10 cellular contexts compared by ENCODE assay signal in the genomic region with DNA sequence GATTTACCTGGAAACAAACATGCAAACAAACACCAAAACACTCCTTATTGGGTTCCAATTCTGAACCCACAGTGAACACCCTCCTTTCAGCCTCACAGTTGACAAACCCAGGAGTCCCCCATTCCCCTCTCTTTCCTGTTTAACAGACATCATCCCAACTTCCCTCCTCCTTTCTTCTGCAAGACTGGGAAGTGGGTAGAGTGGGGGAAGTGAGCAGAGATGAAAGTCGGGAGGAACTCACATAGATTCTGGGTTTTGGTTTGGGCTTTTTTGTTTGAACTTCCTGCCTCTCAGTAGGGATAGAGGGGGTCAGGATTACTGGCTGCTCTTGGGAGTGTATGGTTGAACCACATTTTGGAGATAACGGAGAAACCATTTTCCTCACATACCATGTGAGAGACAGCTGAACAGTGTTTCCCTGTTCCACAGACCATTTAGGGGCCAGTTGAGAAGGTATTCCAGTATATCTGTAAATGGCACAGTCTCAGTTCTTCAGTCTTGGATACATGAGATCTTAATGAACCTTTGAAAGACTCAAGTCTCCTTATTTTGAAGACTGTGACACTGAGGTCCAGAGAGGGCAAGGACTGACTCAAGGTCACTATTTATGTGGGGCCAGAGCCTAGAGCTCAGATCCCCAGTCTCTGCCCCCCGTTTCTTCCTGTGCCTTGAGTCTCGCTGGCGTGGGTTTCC. TPM values are rescaled to one million over a fixed set of nuclear protein-coding genes. Genes with fewer than 3 reads are reported as not detected.
A peak's percentile ranks its signal among the peaks of the same experiment; 100 is the strongest.
DNase-seq lines count a peak whose midpoint lies in the region; ATAC-seq and TF ChIP-seq lines count a peak whose summit lies in the region.
"Had no signal": no experiment of that assay in that cellular context is flagged by ENCODE, and none has a peak within 500 bp of the region (broad histone marks: within the 10 kb centered on the region; RNA-seq: fewer than 3 reads in every experiment).

No MANE protein-coding gene starts in this region.

- DNase-seq in PC-9 = no peak
- DNase-seq in left colon = no peak
- DNase-seq in activated CD8-positive, alpha-beta memory T cell treated with anti-CD3 and anti-CD28 coated beads for 24 hours = no peak
- no peak for DNase-seq in Ammon's horn (ENCODE audit: low spot score)
- DNase-seq in DMS 273 (lab: John Stamatoyannopoulos, UW; ENCODE audit: unreplicated experiment) = no peak
- DNase-seq: DMS79 had no signal

- no peaks in the 10 kb centered on the region for H3K36me3 ChIP-seq in PC-9 (ENCODE audit: low read depth)
- H3K36me3 ChIP-seq: transverse colon had no signal

- CTCF ChIA-PET in PC-9 (lab: Charles Lee) = interaction anchor here (0.5 to 1.5 kb wide), 5 partner anchors 8 to 41 kb away, joined by 3 to 8 read pairs (median 5); no protein-coding TSS in a partner anchor

- no peaks in the 10 kb centered on the region for H4K20me1 ChIP-seq in PC-9 (ENCODE audit: insufficient read depth)

- H3K9me2 ChIP-seq in PC-9 (ENCODE audit: insufficient read depth) = no peaks in the 10 kb centered on the region

- intact Hi-C loops in PC-9 (cut with micrococcal nuclease; ENCODE audit: unreplicated experiment) (loop anchor here (1.0 to 10.0 kb wide), 3 partner anchors 71 to 148 kb away; no protein-coding TSS in a partner anchor), left colon (cut with DNase I, micrococcal nuclease) (loop anchor here in 1 of 2 donors (10.0 kb wide), 1 partner anchor 143 kb away; no protein-coding TSS in a partner anchor)

- peak overlapping the region; percentile 46 for H3K4me2 ChIP-seq in PC-9

- BruUV-seq in PC-9 (replicated peaks; lab: Mats Ljungman, UMichigan) = no TSS peak

- H3K27ac ChIP-seq in 22Rv1 (peak overlapping the region; percentile 77), PC-9 (no peak overlapping the region)

- H2AFZ ChIP-seq in PC-9 = no peak overlapping the region

- no peaks in the 10 kb centered on the region for H3K27me3 ChIP-seq in PC-9 (ENCODE audit: insufficient read depth, low read depth)
- H3K27me3 ChIP-seq: transverse colon had no signal

- TF ChIP-seq CTCF in 22Rv1 (IDR thresholded peaks at IDR 0.05) (no peak), PC-9 (conservative IDR thresholded peaks at IDR 0.05) (no peak)

- H3K9me3 ChIP-seq in PC-9 (ENCODE audit: insufficient read depth, low read depth) = no peaks in the 10 kb centered on the region
- H3K9me3 ChIP-seq: transverse colon had no signal

- POLR2A ChIA-PET in PC-9 (lab: Charles Lee; ENCODE audit: unreplicated experiment) = interaction anchor here (0.5 to 0.7 kb wide), 2 partner anchors 12 to 33 kb away, joined by 3 to 7 read pairs; no protein-coding TSS in a partner anchor

- H3F3A ChIP-seq in PC-9 (ENCODE audit: insufficient read depth, low read depth) = peaks cover 11% of the 10 kb centered on the region; the same call in 1 of the 2 replicates

- H3K79me2 ChIP-seq in PC-9 (ENCODE audit: low read depth) = no peaks in the 10 kb centered on the region

- peak; percentile 16 for ATAC-seq in GM19467 (IDR thresholded peaks at IDR 0.05; ENCODE audit: unreplicated experiment)
- ATAC-seq in left colon = peak; percentile 8
- ATAC-seq in GM21447 (IDR thresholded peaks at IDR 0.05; ENCODE audit: unreplicated experiment) = no peak

- no peak overlapping the region for H3K4me3 ChIP-seq in PC-9

- H3K4me1 ChIP-seq in PC-9 (replicated peaks; ENCODE audit: insufficient read depth) = peaks cover 5% of the 10 kb centered on the region; the same call in 1 of the 2 replicates

RNA-seq across cellular contexts. Expression of a gene that starts 3.9 kb away (rescaled TPM):
- total RNA-seq in PC-9 (2021) (not detected in 2 replicates), left colon (under 1 TPM in 1 of 2 donors, not detected in 1; 0.50 TPM)
- total RNA-seq: transverse colon had no signal

RNA-seq across cellular contexts. Expression of a gene that starts 16.4 kb away (rescaled TPM):
- 17.2 and 18.0 TPM in 2 replicates for total RNA-seq in PC-9 (2021)
- total RNA-seq in left colon = 1 to 10 TPM; 4.0 to 8.3 TPM

RNA-seq across cellular contexts. Expression of a gene that starts 43.2 kb away (rescaled TPM):
- total RNA-seq in PC-9 (2021) (232 and 265 TPM in 2 replicates), left colon (100 to 1,000 TPM; 119 to 129 TPM)

RNA-seq across cellular contexts. Expression of a gene that starts 50.9 kb away (rescaled TPM):
- total RNA-seq in PC-9 (2021) = 26.7 and 28.4 TPM in 2 replicates
- 10 to 100 TPM; 20.8 to 49.1 TPM for total RNA-seq in left colon
